9 cellular contexts compared by ENCODE assay signal in genomic region chr14:73783107-73783727, GRCh38.
DNase-seq lines count a peak whose midpoint lies in the region; ATAC-seq and TF ChIP-seq lines count a peak whose summit lies in the region.
"Had no signal": no experiment of that assay in that cellular context is flagged by ENCODE, and none has a peak within 500 bp of the region (broad histone marks: within the 10 kb centered on the region; RNA-seq: fewer than 3 reads in every experiment).

No MANE protein-coding gene starts in this region.

- TF ChIP-seq POLR2A in stomach (IDR thresholded peaks at IDR 0.05), result no peak

- H3K4me1 ChIP-seq in left lung, result peaks cover 41 to 65% of the 10 kb centered on the region in 2 donors
- H3K4me1 ChIP-seq in stomach, result peaks cover 38 to 76% (median 62%) of the 10 kb centered on the region in 4 donors

- no peak for ATAC-seq in activated T-helper 17 cell treated with anti-CD3 and anti-CD28 coated beads, Interleukin-2, amount 50 U/mL, for 72 hours (replicated peaks)
- no peak for ATAC-seq in left lung
- no peak for ATAC-seq in omental fat pad (ENCODE audit: low FRiP score)

- no peaks in the 10 kb centered on the region for H3K9me3 Mint-ChIP-seq in T-helper 1 cell treated with Interleukin-12 subunit alpha and Interleukin-12 subunit beta and Interleukin-4 antibody, amounts not matched to agents 30 μg/mL and 1 μg/mL, for 36 hours
- no peaks in the 10 kb centered on the region for H3K9me3 Mint-ChIP-seq in activated T-helper 17 cell treated with anti-CD3 and anti-CD28 coated beads, Interleukin-2, amount 50 U/mL, for 72 hours

- TF ChIP-seq EP300 in stomach (IDR thresholded peaks at IDR 0.05), result no peak

- no peaks in the 10 kb centered on the region for H3K27me3 Mint-ChIP-seq in T-helper 1 cell treated with Interleukin-12 subunit alpha and Interleukin-12 subunit beta and Interleukin-4 antibody, amounts not matched to agents 30 μg/mL and 1 μg/mL, for 36 hours (ENCODE audit: low read depth)
- no peaks in the 10 kb centered on the region for H3K27me3 Mint-ChIP-seq in activated T-helper 17 cell treated with anti-CD3 and anti-CD28 coated beads, Interleukin-2, amount 50 U/mL, for 72 hours

- H3K9me3 ChIP-seq in left lung (no peaks in the 10 kb centered on the region), stomach (no peaks in the 10 kb centered on the region)

- no peak overlapping the region for H3K4me3 ChIP-seq in left lung
- peak overlapping the region in 1 of 4 donors; percentile 4 for H3K4me3 ChIP-seq in stomach

- 39 to 54% (median 46%) methylated on average over 10 of the region's 10 CpGs for WGBS in stomach, 5 donors

- H3K27ac Mint-ChIP-seq in T-helper 1 cell treated with Interleukin-12 subunit alpha and Interleukin-12 subunit beta and Interleukin-4 antibody, amounts not matched to agents 30 μg/mL and 1 μg/mL, for 36 hours, result peak overlapping the region; percentile 87
- H3K27ac Mint-ChIP-seq in activated T-helper 17 cell treated with anti-CD3 and anti-CD28 coated beads, Interleukin-2, amount 50 U/mL, for 72 hours, result peak overlapping the region; percentile 90

- no peaks in the 10 kb centered on the region for H3K27me3 ChIP-seq in left lung
- no peaks in the 10 kb centered on the region for H3K27me3 ChIP-seq in stomach

- no peak for DNase-seq in T-helper 1 cell
- DNase-seq in left lung, result no peak
- DNase-seq in stomach, result no peak
- no peak for DNase-seq in A172 (ENCODE audit: low spot score)
- no peak for DNase-seq in activated CD8-positive, alpha-beta memory T cell treated with anti-CD3 and anti-CD28 coated beads, Interleukin-2, amount 50 U/mL, for 48 hours
- no peak for DNase-seq in omental fat pad (ENCODE audit: low spot score)
- DNase-seq: activated T-cell treated with anti-CD3 and anti-CD28 coated beads, Interleukin-2, amount 50 U/mL, for 48 hours had no signal

- peaks cover 57% of the 10 kb centered on the region for H3K4me1 Mint-ChIP-seq in T-helper 1 cell treated with Interleukin-12 subunit alpha and Interleukin-12 subunit beta and Interleukin-4 antibody, amounts not matched to agents 30 μg/mL and 1 μg/mL, for 36 hours (ENCODE audit: low read depth)
- H3K4me1 Mint-ChIP-seq in activated T-helper 17 cell treated with anti-CD3 and anti-CD28 coated beads, Interleukin-2, amount 50 U/mL, for 72 hours, result peaks cover 51% of the 10 kb centered on the region

- H3K36me3 ChIP-seq in left lung, result no peaks in the 10 kb centered on the region
- no peaks in the 10 kb centered on the region for H3K36me3 ChIP-seq in stomach

- TF ChIP-seq CTCF in left lung (IDR thresholded peaks at IDR 0.05), result no peak
- TF ChIP-seq CTCF in stomach (IDR thresholded peaks at IDR 0.05), result no peak
- no peak for TF ChIP-seq CTCF in omental fat pad (IDR thresholded peaks at IDR 0.05)

- peaks cover 21% of the 10 kb centered on the region for H3K36me3 Mint-ChIP-seq in T-helper 1 cell treated with Interleukin-12 subunit alpha and Interleukin-12 subunit beta and Interleukin-4 antibody, amounts not matched to agents 30 μg/mL and 1 μg/mL, for 36 hours (ENCODE audit: low read depth)
- H3K36me3 Mint-ChIP-seq in activated T-helper 17 cell treated with anti-CD3 and anti-CD28 coated beads, Interleukin-2, amount 50 U/mL, for 72 hours (ENCODE audit: low read depth), result peaks cover 60% of the 10 kb centered on the region

- intact Hi-C loops in left lung (cut with DNase I) (no loop called here), stomach (cut with DNase I; ENCODE audit: low total_unique reads) (no loop called here)

- H3K4me3 Mint-ChIP-seq in T-helper 1 cell treated with Interleukin-12 subunit alpha and Interleukin-12 subunit beta and Interleukin-4 antibody, amounts not matched to agents 30 μg/mL and 1 μg/mL, for 36 hours, result peak overlapping the region; percentile 75
- peak overlapping the region; percentile 96 for H3K4me3 Mint-ChIP-seq in activated T-helper 17 cell treated with anti-CD3 and anti-CD28 coated beads, Interleukin-2, amount 50 U/mL, for 72 hours

- H3K27ac ChIP-seq in left lung (peak overlapping the region; percentile 96), stomach (peak overlapping the region; percentile 5 to 100 (median 98))
